ENCODE assay signal across 8 cellular contexts in genomic region chr12:109804820-109805761, GRCh38. TPM values are rescaled to one million over a fixed set of nuclear protein-coding genes. Genes with fewer than 3 reads are reported as not detected.
DNase-seq lines count a peak whose midpoint lies in the region; ATAC-seq, FAIRE-seq and TF ChIP-seq lines count a peak whose summit lies in the region.

No MANE protein-coding gene starts in this region.

- H3K9ac ChIP-seq in GM12878 (ENCODE audit: control insufficient read depth, insufficient read depth, low read length): no peak overlapping the region

- intact Hi-C loops in GM12878 (cut with micrococcal nuclease; ENCODE audit: unreplicated experiment) (loop anchor here (1.0 kb wide), 2 partner anchors 40 to 75 kb away; partner anchors contain the start of gene GLTP), spleen (cut with DNase I; ENCODE audit: low total_unique reads) (loop anchor here (5.0 to 10.0 kb wide), 2 partner anchors 37 to 80 kb away; partner anchors contain the start of gene GLTP)

- H3K9me3 ChIP-seq in GM12878 (replicated peaks; ENCODE audit: control insufficient read depth, insufficient read depth, low read length): no peaks in the 10 kb centered on the region
- no peaks in the 10 kb centered on the region for H3K9me3 ChIP-seq in spleen

- H3K27ac ChIP-seq in GM12878 (ENCODE audit: control insufficient read depth, insufficient read depth): no peak overlapping the region
- no peak overlapping the region for H3K27ac ChIP-seq in spleen

- FAIRE-seq in GM12878 (lab: Jason Lieb, UNC): peak; percentile 74

- ATAC-seq in GM12878 (peak; percentile 91), GM18498 (IDR thresholded peaks at IDR 0.05; ENCODE audit: unreplicated experiment) (no peak), HG02642 (IDR thresholded peaks at IDR 0.05; ENCODE audit: poor library complexity, unreplicated experiment) (no peak)

- no peaks in the 10 kb centered on the region for H3K27me3 ChIP-seq in GM12878 (replicated peaks in 1 of 2; ENCODE audit: control insufficient read depth in 2 of 2, insufficient read depth in 2 of 2, low read length in 1 of 2)
- H3K27me3 ChIP-seq in spleen (replicated peaks in 1 of 7): no peaks in the 10 kb centered on the region

- H4K20me1 ChIP-seq in GM12878 (ENCODE audit: control insufficient read depth, insufficient read depth): no peaks in the 10 kb centered on the region

- no peak overlapping the region for H3K4me2 ChIP-seq in GM12878 (ENCODE audit: control insufficient read depth, insufficient read depth)

- POLR2A ChIA-PET in GM12878 (lab: Charles Lee): interaction anchor here (0.8 kb wide), 1 partner anchor 26 kb away, joined by 4 read pairs; no protein-coding TSS in a partner anchor

- SMC1A ChIA-PET in GM12878 (lab: Charles Lee; ENCODE audit: uncharacterized antibody, unreplicated experiment): interaction anchor here (0.8 to 4.6 kb wide), 6 partner anchors 38 to 91 kb away, joined by 3 to 40 read pairs (median 4); no protein-coding TSS in a partner anchor

- peak; percentile 94 for TF ChIP-seq CTCF in LNCAP (IDR thresholded peaks at IDR 0.05)
- TF ChIP-seq CTCF in GM12878 (IDR thresholded peaks at IDR 0.05 in 2 of 3, conservative IDR thresholded peaks at IDR 0.05 in 1 of 3; ENCODE audit: control insufficient read depth in 2 of 3, extremely low read depth in 1 of 3, insufficient read depth in 1 of 3, low read depth in 3 of 3, low read length in 3 of 3): peak; percentile 88 to 98 (median 95)
- peak; percentile 88 to 98 (median 93) for TF ChIP-seq CTCF in spleen (IDR thresholded peaks at IDR 0.05 in 8 of 11, conservative IDR thresholded peaks at IDR 0.05 in 3 of 11)

- no peak for TF ChIP-seq POLR2A in GM12878 (IDR thresholded peaks at IDR 0.05; ENCODE audit: low read depth, low read length)
- no peak for TF ChIP-seq POLR2A in spleen (IDR thresholded peaks at IDR 0.05)

- 23% methylated on average over 12 of the region's 12 CpGs for WGBS in GM12878 (ENCODE audit: insufficient coverage, insufficient replicate concordance, low lambda C conversion rate, missing lambda C conversion rate)
- WGBS in spleen, 5 donors: 42 to 47% (median 44%) methylated on average over 11 to 12 of the region's 12 CpGs

- H3K4me3 ChIP-seq in GM12878: no peak overlapping the region
- H3K4me3 ChIP-seq in spleen: no peak overlapping the region

- BruUV-seq in GM12878 (replicated peaks; lab: Mats Ljungman, UMichigan): no TSS peak

- RAD21 ChIA-PET in GM12878 (lab: Charles Lee; ENCODE audit: unreplicated experiment): interaction anchor here (1.0 to 2.8 kb wide), 4 partner anchors 38 to 48 kb away, joined by 3 to 12 read pairs (median 6); no protein-coding TSS in a partner anchor

- H3K4me1 ChIP-seq in GM12878 (ENCODE audit: control insufficient read depth, insufficient read depth, low read length) (no peaks in the 10 kb centered on the region), spleen (peaks cover 0 to 7% (median 4%) of the 10 kb centered on the region in 6 donors)

- CTCF ChIA-PET in GM12878 (lab: Yijun Ruan, JAX): interaction anchor here (0.8 to 6.1 kb wide), 14 partner anchors 21 to 312 kb away, joined by 3 to 139 read pairs (median 4); no protein-coding TSS in a partner anchor

- TF ChIP-seq RAD21 in GM12878 (IDR thresholded peaks at IDR 0.05; ENCODE audit: insufficient read depth, low read depth, low read length): peak; percentile 82

- H3K79me2 ChIP-seq in GM12878 (ENCODE audit: control insufficient read depth, insufficient read depth, low read length): no peaks in the 10 kb centered on the region

- in situ Hi-C loops in GM12878 (cut with MboI): loop anchor here (5.0 kb wide), 1 partner anchor 72 kb away; no protein-coding TSS in a partner anchor

- no peak for TF ChIP-seq EP300 in GM12878 (IDR thresholded peaks at IDR 0.05; ENCODE audit: borderline replicate concordance in 1 of 2, control insufficient read depth in 1 of 2, low read depth in 2 of 2, low read length in 2 of 2)

- no peak overlapping the region for H2AFZ ChIP-seq in GM12878 (ENCODE audit: control insufficient read depth, low read depth, low read length)

- DNase-seq in EL: peak; percentile 51
- peak; percentile 32 for DNase-seq in T1000 (lab: John Stamatoyannopoulos, UW)
- DNase-seq in GM12878 (ENCODE audit: low read depth, low spot score): no peak
- DNase-seq in iPS DF 19.7 (ENCODE audit: low read depth, low spot score): peak; percentile 20
- peak; percentile 92 for DNase-seq in spleen

- no peaks in the 10 kb centered on the region for H3K36me3 ChIP-seq in GM12878 (ENCODE audit: control insufficient read depth in 2 of 2, insufficient read depth in 2 of 2, low read length in 1 of 2)
- H3K36me3 ChIP-seq in spleen: no peaks in the 10 kb centered on the region

TF ChIP-seq in GM12878, 131 proteins besides CTCF, POLR2A, EP300 and RAD21 (continues in another document):
- no peak for TF ChIP-seq E2F4 (IDR thresholded peaks at IDR 0.05; ENCODE audit: low read depth, low read length)
- TF ChIP-seq SMC3 (IDR thresholded peaks at IDR 0.05; ENCODE audit: borderline replicate concordance, low read length): peak; percentile 91
- peak; percentile 42; the same call in 1 of the 2 replicates for TF ChIP-seq YY1 (IDR thresholded peaks at IDR 0.05; ENCODE audit: low read depth, low read length)
- TF ChIP-seq EZH2 (IDR thresholded peaks at IDR 0.05; ENCODE audit: borderline replicate concordance, control insufficient read depth, low read depth, low read length): no peak
- TF ChIP-seq ESRRA (IDR thresholded peaks at IDR 0.05; ENCODE audit: low read length): no peak
- no peak for TF ChIP-seq CUX1 (IDR thresholded peaks at IDR 0.05; ENCODE audit: insufficient replicate concordance, low read depth, low read length)

RNA-seq across cellular contexts. Expression of gene TRPV4, which starts 28.1 kb away (rescaled TPM):
- total RNA-seq in GM12878 (2013; cell fraction: nucleolus; rRNA removed): not detected in 2 replicates
- total RNA-seq in GM12878 (2014; rRNA removed) (not detected in 2 replicates), GM12878 (2014; rRNA removed; fragmentation: Illumina TruSeq; extraction: Trizol) (not detected in 2 replicates), GM12878 (2021) (0.08 TPM in 1 of 2 replicates, not detected in the other), spleen (1 to 10 TPM; 3.9 to 8.0 (median 5.0) TPM)
- not detected for polyA plus RNA-seq in GM12878 (2011; ENCODE audit: low read depth)
- polyA plus RNA-seq in GM12878 (2011; rRNA removed) (not detected in 2 replicates), GM12878 (2014; fragmentation: Illumina TruSeq; extraction: Trizol) (not detected in 2 replicates), GM12878 (2014; fragmentation: Nextera tagmentation; extraction: Ambion mirVana) (not detected), GM12878 (2014; rRNA removed) (not detected in 2 replicates), GM12878 (2016; fragmentation: Nextera tagmentation; extraction: Ambion mirVana) (not detected), spleen (1 to 10 TPM in 2 of 3 donors, under 1 TPM in 1; 0.49 to 1.2 (median 1.1) TPM)
- polyA plus RNA-seq in GM12878 (2011; cell fraction: cytosol; rRNA removed): not detected in 2 replicates
- not detected in 2 replicates for polyA plus RNA-seq in GM12878 (2011; cell fraction: nucleus; rRNA removed)
- not detected in 2 replicates for polyA plus RNA-seq in GM12878 (2012)
- not detected in 2 replicates for polyA minus RNA-seq in GM12878 (2011; rRNA and poly(A)+ RNA removed)
- polyA minus RNA-seq in GM12878 (2011; cell fraction: cytosol; rRNA and poly(A)+ RNA removed): not detected in 2 replicates
- polyA minus RNA-seq in GM12878 (2011; cell fraction: nucleus; rRNA and poly(A)+ RNA removed): not detected in 2 replicates

Comparison
In these comparisons a context has a peak if more than half of its experiments do, and no peak if none do; other contexts are left out.
1. RNA of gene TRPV4, which starts 28.1 kb away (total RNA-seq): 3.9 to 8.0 TPM in spleen; 0.08 TPM in GM12878; every median in the first group is over 4 times any median in the second.
2. Peak in every context shown above with its lines, with median percentiles within 50 percentile points of each other: CTCF ChIP-seq.